11 cellular contexts compared by ENCODE assay signal in genomic region chr9:20315672-20316071, GRCh38.
DNase-seq lines count a peak whose midpoint lies in the region; ATAC-seq and TF ChIP-seq lines count a peak whose summit lies in the region.
"Had no signal": no experiment of that assay in that cellular context is flagged by ENCODE, and none has a peak within 500 bp of the region (broad histone marks: within the 10 kb centered on the region; RNA-seq: fewer than 3 reads in every experiment).

No MANE protein-coding gene starts in this region.

- POLR2A ChIA-PET in SK-N-SH (lab: Yijun Ruan, JAX), result no interaction called here

- no peak overlapping the region for H3K4me2 ChIP-seq in SK-N-SH

- H3K27me3 ChIP-seq in SK-N-SH (ENCODE audit: insufficient read depth), result no peaks in the 10 kb centered on the region
- H3K27me3 ChIP-seq in effector memory CD4-positive, alpha-beta T cell (replicated peaks; ENCODE audit: control insufficient read depth, insufficient read depth, low read length, poor library complexity, severe bottlenecking), result no peaks in the 10 kb centered on the region
- H3K27me3 ChIP-seq in spleen (replicated peaks in 1 of 7), result no peaks in the 10 kb centered on the region

- no peak overlapping the region; the same call in 1 of the 2 replicates for H2AFZ ChIP-seq in SK-N-SH (ENCODE audit: low read depth)

- H3K9ac ChIP-seq in SK-N-SH, result no peak overlapping the region

- H3K4me1 ChIP-seq in SK-N-SH (ENCODE audit: control insufficient read depth in 1 of 2, insufficient read depth in 2 of 2, low read depth in 1 of 2, low read length in 1 of 2), result no peaks in the 10 kb centered on the region
- H3K4me1 ChIP-seq in effector memory CD4-positive, alpha-beta T cell (ENCODE audit: control insufficient read depth, insufficient read depth, low read length, poor library complexity, severe bottlenecking), result peaks cover 11% of the 10 kb centered on the region
- H3K4me1 ChIP-seq in spleen, result no peaks in the 10 kb centered on the region

- no peak for TF ChIP-seq RAD21 in SK-N-SH (IDR thresholded peaks at IDR 0.05; ENCODE audit: low read length)

- TF ChIP-seq CTCF in SK-N-SH (IDR thresholded peaks at IDR 0.05) (no peak), spleen (IDR thresholded peaks at IDR 0.05 in 8 of 11, conservative IDR thresholded peaks at IDR 0.05 in 3 of 11) (no peak)

- H3K4me3 ChIP-seq in SK-N-SH (ENCODE audit: low read depth in 2 of 2, low read length in 1 of 2) (no peak overlapping the region), spleen (no peak overlapping the region)
- H3K4me3 ChIP-seq in effector memory CD4-positive, alpha-beta T cell (ENCODE audit: insufficient read depth, low read depth, low read length, poor library complexity, severe bottlenecking), result no peak overlapping the region
- H3K4me3 ChIP-seq: K562 had no signal

- CTCF ChIA-PET in SK-N-SH (lab: Yijun Ruan, JAX), result no interaction called here

- no peaks in the 10 kb centered on the region for H3K9me3 ChIP-seq in SK-N-SH
- H3K9me3 ChIP-seq in effector memory CD4-positive, alpha-beta T cell (ENCODE audit: control insufficient read depth, low read length), result no peaks in the 10 kb centered on the region
- no peaks in the 10 kb centered on the region for H3K9me3 ChIP-seq in spleen

- intact Hi-C loops in spleen (cut with DNase I; ENCODE audit: low total_unique reads), result no loop called here

- H3K9me2 ChIP-seq in SK-N-SH, result no peaks in the 10 kb centered on the region

- WGBS in SK-N-SH (ENCODE audit: low lambda C conversion rate), result 50% methylated on average over 2 of the region's 2 CpGs
- 92 to 99% (median 95%) methylated on average over 2 of the region's 2 CpGs for WGBS in spleen, 5 donors

- no peaks in the 10 kb centered on the region for H4K20me1 ChIP-seq in SK-N-SH (ENCODE audit: insufficient read depth)

- H3K36me3 ChIP-seq in SK-N-SH (replicated peaks in 1 of 2; ENCODE audit: control insufficient read depth in 1 of 2, insufficient read depth in 2 of 2, low read length in 1 of 2) (no peaks in the 10 kb centered on the region), spleen (no peaks in the 10 kb centered on the region)
- no peaks in the 10 kb centered on the region for H3K36me3 ChIP-seq in effector memory CD4-positive, alpha-beta T cell (ENCODE audit: control insufficient read depth, insufficient read depth, low read length)

- peak; percentile 37 for DNase-seq in activated CD4-positive, alpha-beta T cell treated with anti-CD3 and anti-CD28 coated beads for 48 hours
- no peak for DNase-seq in activated CD4-positive, alpha-beta T cell treated with anti-CD3 and anti-CD28 coated beads for 1 hour
- DNase-seq in SK-N-SH (no peak), spleen (no peak), SW 1271 (lab: John Stamatoyannopoulos, UW) (no peak)
- no peak for DNase-seq in effector memory CD4-positive, alpha-beta T cell
- DNase-seq: AML-193, left colon had no signal

- no peak for TF ChIP-seq POLR2A in spleen (IDR thresholded peaks at IDR 0.05)

- no peak for TF ChIP-seq EP300 in SK-N-SH (IDR thresholded peaks at IDR 0.05; ENCODE audit: borderline replicate concordance in 1 of 2, low read depth in 1 of 2, low read length in 1 of 2)

- H3K27ac ChIP-seq in SK-N-SH (ENCODE audit: low read depth in 2 of 2, low read length in 1 of 2), result peak overlapping the region in 1 of 2 experiments; percentile 37; a peak in 1 of 4 replicates
- H3K27ac ChIP-seq in effector memory CD4-positive, alpha-beta T cell (ENCODE audit: insufficient read depth, low read length, poor library complexity, severe bottlenecking), result peak overlapping the region; percentile 32
- peak overlapping the region in 5 of 8 donors; percentile 4 to 61 (median 29) for H3K27ac ChIP-seq in spleen

- H3F3A ChIP-seq in SK-N-SH (replicated peaks; ENCODE audit: insufficient read depth), result peaks cover 7% of the 10 kb centered on the region

- no peaks in the 10 kb centered on the region for H3K79me2 ChIP-seq in SK-N-SH (ENCODE audit: insufficient read depth)

- ATAC-seq in GM21529 (IDR thresholded peaks at IDR 0.05; ENCODE audit: unreplicated experiment), result no peak
- ATAC-seq in HG03565 (IDR thresholded peaks at IDR 0.05; ENCODE audit: unreplicated experiment), result no peak
- ATAC-seq: K562, left colon had no signal

TF ChIP-seq in SK-N-SH, 30 proteins besides CTCF, POLR2A, EP300 and RAD21:
- TF ChIP-seq TAF1 (IDR thresholded peaks at IDR 0.05; ENCODE audit: borderline replicate concordance, low read depth, low read length), result peak; percentile 82; the same call in 1 of the 2 replicates
- no peak for TF ChIP-seq FOXJ3 (CRISPR knock-in tag; IDR thresholded peaks at IDR 0.05)
- 0 out of 2 replicates have a peak, but pooled peaks have one; percentile 27 for TF ChIP-seq JUND (IDR thresholded peaks at IDR 0.05)
- peak; percentile 25; the same call in 1 of the 2 replicates for TF ChIP-seq NFIC (IDR thresholded peaks at IDR 0.05; ENCODE audit: borderline replicate concordance)
- TF ChIP-seq USF1 (IDR thresholded peaks at IDR 0.05; ENCODE audit: borderline replicate concordance, low read depth), result peak; percentile 83
- peak; percentile 79 for TF ChIP-seq FOSL2 (IDR thresholded peaks at IDR 0.05; ENCODE audit: borderline replicate concordance, low read depth)
- peak; percentile 31; the same call in 1 of the 2 replicates for TF ChIP-seq TCF12 (IDR thresholded peaks at IDR 0.05)
- TF ChIP-seq RXRA (IDR thresholded peaks at IDR 0.05; ENCODE audit: borderline replicate concordance, low read depth), result no peak
